8 cellular contexts compared by ENCODE assay signal in the genomic region with DNA sequence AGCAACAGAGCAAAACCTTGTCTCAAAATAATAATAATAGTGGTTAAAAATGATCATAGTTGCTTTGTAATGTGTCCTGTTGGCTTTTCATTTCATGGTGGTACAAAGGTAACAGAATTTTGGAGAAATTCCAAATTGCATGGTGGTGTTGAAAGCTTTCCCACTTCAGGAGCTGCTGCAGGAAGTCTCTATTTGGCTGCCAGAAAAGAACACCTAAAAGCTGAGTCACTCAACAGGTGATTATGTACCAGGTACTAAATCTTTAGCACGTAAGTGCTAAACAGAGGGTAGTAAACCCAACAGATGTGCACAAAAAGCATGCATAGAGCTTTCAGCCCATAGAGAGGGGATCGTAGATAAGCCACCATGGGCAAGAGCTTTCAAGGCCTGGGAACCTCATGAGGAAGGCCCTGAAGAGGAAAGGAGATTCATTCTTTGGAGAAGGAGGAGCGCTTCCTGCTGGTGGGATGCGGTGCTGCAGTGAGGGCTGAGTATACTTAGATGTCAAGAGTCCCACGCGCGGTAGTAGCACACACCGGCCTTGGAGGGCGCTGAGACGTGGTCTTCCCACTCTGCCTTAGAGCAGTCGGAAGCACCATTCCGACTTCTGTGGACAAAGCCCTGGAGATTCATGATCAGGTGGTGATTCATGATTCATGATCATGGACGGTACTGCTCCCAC.
DNase-seq lines count a peak whose midpoint lies in the region; ATAC-seq and TF ChIP-seq lines count a peak whose summit lies in the region.

No MANE protein-coding gene starts in this region.

- no peak overlapping the region for H3K4me3 Mint-ChIP-seq in activated CD4-positive, alpha-beta T cell treated with anti-CD3 and anti-CD28 coated beads, Interleukin-2, amount 10 ng/mL, durations not matched to agents 24 days and 14 days

- no peak overlapping the region for H3K9ac ChIP-seq in fibroblast of lung (ENCODE audit: insufficient read depth, low read length)

- no peaks in the 10 kb centered on the region for H3K79me2 ChIP-seq in fibroblast of lung (ENCODE audit: control insufficient read depth, insufficient read depth, low read length)

- H3K9me3 Mint-ChIP-seq in activated CD4-positive, alpha-beta T cell treated with anti-CD3 and anti-CD28 coated beads, Interleukin-2, amount 10 ng/mL, durations not matched to agents 24 days and 14 days: no peaks in the 10 kb centered on the region

- 85 to 94% (median 93%) methylated on average over 12 to 13 of the region's 13 CpGs for WGBS in spleen, 5 donors

- H3K9me3 ChIP-seq in fibroblast of lung (ENCODE audit: control insufficient read depth, insufficient read depth, low read depth, low read length) (no peaks in the 10 kb centered on the region), spleen (no peaks in the 10 kb centered on the region)

- no peak overlapping the region for H3K27ac Mint-ChIP-seq in activated CD4-positive, alpha-beta T cell treated with anti-CD3 and anti-CD28 coated beads, Interleukin-2, amount 10 ng/mL, durations not matched to agents 24 days and 14 days

- TF ChIP-seq CTCF in LNCaP clone FGC (IDR thresholded peaks at IDR 0.05; ENCODE audit: control insufficient read depth, extremely low read depth, insufficient read depth) (peak; percentile 38), fibroblast of lung (conservative IDR thresholded peaks at IDR 0.05 in 1 of 2, IDR thresholded peaks at IDR 0.05 in 1 of 2; ENCODE audit: low read depth in 1 of 2, low read length in 2 of 2) (peak; percentile 21 to 78), spleen (IDR thresholded peaks at IDR 0.05 in 8 of 11, conservative IDR thresholded peaks at IDR 0.05 in 3 of 11) (peak in 8 of 11 experiments; percentile 21 to 51 (median 32))

- H3K27me3 Mint-ChIP-seq in activated CD4-positive, alpha-beta T cell treated with anti-CD3 and anti-CD28 coated beads, Interleukin-2, amount 10 ng/mL, durations not matched to agents 24 days and 14 days: no peaks in the 10 kb centered on the region

- no peak overlapping the region for H3K27ac ChIP-seq in fibroblast of lung (ENCODE audit: insufficient read depth, low read length)
- H3K27ac ChIP-seq in spleen: no peak overlapping the region

- no peaks in the 10 kb centered on the region for H3K36me3 Mint-ChIP-seq in activated CD4-positive, alpha-beta T cell treated with anti-CD3 and anti-CD28 coated beads, Interleukin-2, amount 10 ng/mL, durations not matched to agents 24 days and 14 days (ENCODE audit: low read depth)

- no peak overlapping the region for H3K4me2 ChIP-seq in fibroblast of lung (ENCODE audit: extremely low read depth, insufficient read depth, low read length)

- no peak for ATAC-seq in HG02763 (IDR thresholded peaks at IDR 0.05; ENCODE audit: unreplicated experiment)
- ATAC-seq in HG03097 (IDR thresholded peaks at IDR 0.05; ENCODE audit: low FRiP score, unreplicated experiment): no peak

- TF ChIP-seq POLR2A in spleen (IDR thresholded peaks at IDR 0.05): no peak

- H3K4me3 ChIP-seq in LNCaP clone FGC (ENCODE audit: low read depth, low read length): no peak overlapping the region
- H3K4me3 ChIP-seq in fibroblast of lung (replicated peaks in 1 of 4; ENCODE audit: control extremely low read depth in 1 of 4, insufficient read depth in 1 of 4, low read depth in 3 of 4, low read length in 4 of 4): no peak overlapping the region
- H3K4me3 ChIP-seq in spleen: no peak overlapping the region

- H3K4me1 ChIP-seq in fibroblast of lung (ENCODE audit: control insufficient read depth, extremely low read depth, insufficient read depth, low read length) (no peaks in the 10 kb centered on the region), spleen (peaks cover 0 to 9% (median 2%) of the 10 kb centered on the region in 6 donors)

- no peak overlapping the region for H2AFZ ChIP-seq in fibroblast of lung (ENCODE audit: low read length)

- H3K27me3 ChIP-seq in fibroblast of lung (ENCODE audit: control insufficient read depth, insufficient read depth, low read length) (no peaks in the 10 kb centered on the region), spleen (replicated peaks in 1 of 7) (no peaks in the 10 kb centered on the region)

- peaks cover 6% of the 10 kb centered on the region for H3K4me1 Mint-ChIP-seq in activated CD4-positive, alpha-beta T cell treated with anti-CD3 and anti-CD28 coated beads, Interleukin-2, amount 10 ng/mL, durations not matched to agents 24 days and 14 days

- H4K20me1 ChIP-seq in fibroblast of lung (ENCODE audit: control insufficient read depth, extremely low read depth, insufficient read depth, low read length): no peaks in the 10 kb centered on the region

- peak; percentile 47 for DNase-seq in NCI-H1694 (lab: John Stamatoyannopoulos, UW)
- DNase-seq in NCI-H1694 treated with DMSO at 0.1 percent for 48 hours (lab: John Stamatoyannopoulos, UW): no peak
- no peak for DNase-seq in LNCaP clone FGC (ENCODE audit: low read depth)
- peak; percentile 89 for DNase-seq in activated CD4-positive, alpha-beta T cell treated with anti-CD3 and anti-CD28 coated beads, Interleukin-2, amount 10 ng/mL, durations not matched to agents 24 days and 14 days
- peak; percentile 38 to 58 for DNase-seq in fibroblast of lung (ENCODE audit: low read depth in 2 of 2)
- DNase-seq in spleen: no peak

- intact Hi-C loops in activated CD4-positive, alpha-beta T cell treated with anti-CD3 and anti-CD28 coated beads, Interleukin-2, amount 10 ng/mL, durations not matched to agents 24 days and 14 days (cut with micrococcal nuclease): loop anchor here (1.0 kb wide), 1 partner anchor 162 kb away; no protein-coding TSS in a partner anchor
- intact Hi-C loops in spleen (cut with DNase I; ENCODE audit: low total_unique reads): no loop called here

- H3K36me3 ChIP-seq in fibroblast of lung (ENCODE audit: control insufficient read depth, insufficient read depth, low read length) (no peaks in the 10 kb centered on the region), spleen (peaks cover 0 to 24% (median 0%) of the 10 kb centered on the region in 6 donors)

Comparison
In these comparisons a context has a peak if more than half of its experiments do, and no peak if none do; other contexts are left out.
1. DNase-seq: peak in NCI-H1694 (single experiment), activated CD4-positive, alpha-beta T cell treated with anti-CD3 and anti-CD28 coated beads, Interleukin-2, amount 10 ng/mL, durations not matched to agents 24 days and 14 days (single experiment) and fibroblast of lung (2 of 2); none in NCI-H1694 treated with DMSO at 0.1 percent for 48 hours (single experiment), LNCaP clone FGC (single experiment) and spleen (single experiment).
2. Peak in every context shown above with its lines, with median percentiles within 50 percentile points of each other: CTCF ChIP-seq.